17 cellular contexts compared by ENCODE assay signal in genomic region chr10:18158698-18159342, GRCh38. TPM values are rescaled to one million over a fixed set of nuclear protein-coding genes. Genes with fewer than 3 reads are reported as not detected.
DNase-seq lines count a peak whose midpoint lies in the region; ATAC-seq and TF ChIP-seq lines count a peak whose summit lies in the region.
"Had no signal": no experiment of that assay in that cellular context is flagged by ENCODE, and none has a peak within 500 bp of the region (broad histone marks: within the 10 kb centered on the region; RNA-seq: fewer than 3 reads in every experiment).

No MANE protein-coding gene starts in this region.

- H3K27ac Mint-ChIP-seq in effector memory CD8-positive, alpha-beta T cell = no peak overlapping the region
- H3K27ac Mint-ChIP-seq: neural progenitor cell; stimulated activated naive CD8-positive, alpha-beta T cell treated with anti-CD3 and anti-CD28 coated beads, Interleukin-15, amount 100 ng/mL, for 72 hours had no signal

- no peaks in the 10 kb centered on the region for H3K27me3 Mint-ChIP-seq in effector memory CD8-positive, alpha-beta T cell
- H3K27me3 Mint-ChIP-seq: stimulated activated naive CD8-positive, alpha-beta T cell treated with anti-CD3 and anti-CD28 coated beads, Interleukin-15, amount 100 ng/mL, for 72 hours had no signal

- H3K36me3 ChIP-seq in adipocyte (ENCODE audit: control insufficient read depth, insufficient read depth, low read length, severe bottlenecking) (peaks cover 22% of the 10 kb centered on the region), osteoblast (ENCODE audit: insufficient read depth, low read length) (no peaks in the 10 kb centered on the region)
- H3K36me3 ChIP-seq: neural progenitor cell had no signal

- no peaks in the 10 kb centered on the region for H3K36me3 Mint-ChIP-seq in effector memory CD8-positive, alpha-beta T cell (ENCODE audit: insufficient read depth)
- H3K36me3 Mint-ChIP-seq: neural progenitor cell had no signal

- TF ChIP-seq CTCF in foreskin fibroblast (IDR thresholded peaks at IDR 0.05; ENCODE audit: low read depth, low read length) = no peak
- TF ChIP-seq CTCF in osteoblast (IDR thresholded peaks at IDR 0.05; ENCODE audit: extremely low read depth, low read depth, low read length) = no peak

- H3K4me1 Mint-ChIP-seq in effector memory CD8-positive, alpha-beta T cell (ENCODE audit: low read depth in 2 of 2) = no peaks in the 10 kb centered on the region
- H3K4me1 Mint-ChIP-seq: neural progenitor cell; stimulated activated naive CD8-positive, alpha-beta T cell treated with anti-CD3 and anti-CD28 coated beads, Interleukin-15, amount 100 ng/mL, for 72 hours had no signal

- H3K79me2 ChIP-seq in osteoblast (ENCODE audit: insufficient read depth, low read length) = no peaks in the 10 kb centered on the region

- DNase-seq in G401 (ENCODE audit: low spot score) = peak; percentile 71
- DNase-seq in adipocyte (ENCODE audit: low read depth) = peak; percentile 71
- peak; percentile 62 to 82 for DNase-seq in foreskin fibroblast
- no peak for DNase-seq in osteoblast (ENCODE audit: insufficient read length, low spot score, missing footprints)
- DNase-seq in effector memory CD8-positive, alpha-beta T cell = no peak
- no peak for DNase-seq in HK-2 (ENCODE audit: unreplicated experiment)
- DNase-seq in D341Med (ENCODE audit: low spot score) = no peak
- DNase-seq: activated gamma-delta T cell treated with Interleukin-2 at 50 U/mL for 16 hours; H7; NCI-H1417 treated with DMSO at 0.1 percent for 48 hours; NCI-H510A; stimulated activated naive CD8-positive, alpha-beta T cell treated with anti-CD3 and anti-CD28 coated beads, Interleukin-15, amount 100 ng/mL, for 72 hours had no signal

- no peaks in the 10 kb centered on the region for H4K20me1 ChIP-seq in osteoblast (ENCODE audit: insufficient read depth, low read length)

- H3K4me2 ChIP-seq in osteoblast (ENCODE audit: insufficient read depth, low read length) = peak overlapping the region; percentile 10
- H3K4me2 ChIP-seq: neural progenitor cell, smooth muscle cell had no signal

- H2AFZ ChIP-seq in osteoblast (ENCODE audit: low read length) = no peak overlapping the region
- H2AFZ ChIP-seq: neural progenitor cell had no signal

- no peak overlapping the region for H3K27ac ChIP-seq in osteoblast (ENCODE audit: low read depth, low read length)
- H3K27ac ChIP-seq: neural progenitor cell had no signal

- in situ Hi-C loops in G401 (cut with HindIII; ENCODE audit: low sequenced_read_pairs) = no loop called here

- no peak overlapping the region for H3K4me3 Mint-ChIP-seq in effector memory CD8-positive, alpha-beta T cell
- H3K4me3 Mint-ChIP-seq: neural progenitor cell; stimulated activated naive CD8-positive, alpha-beta T cell treated with anti-CD3 and anti-CD28 coated beads, Interleukin-15, amount 100 ng/mL, for 72 hours had no signal

- H3K9ac ChIP-seq in adipocyte (ENCODE audit: low read length) = peak overlapping the region; percentile 79
- H3K9ac ChIP-seq: neural progenitor cell had no signal

- no peak for ATAC-seq in effector memory CD8-positive, alpha-beta T cell (replicated peaks)
- ATAC-seq in HG03039 (IDR thresholded peaks at IDR 0.05; ENCODE audit: unreplicated experiment) = no peak
- ATAC-seq: K562; stimulated activated naive CD8-positive, alpha-beta T cell treated with anti-CD3 and anti-CD28 coated beads, Interleukin-15, amount 100 ng/mL, for 72 hours had no signal

- peaks cover 4% of the 10 kb centered on the region for H3K9me3 ChIP-seq in adipocyte (ENCODE audit: control insufficient read depth, low read length)
- H3K9me3 ChIP-seq in osteoblast (ENCODE audit: low read depth, low read length) = no peaks in the 10 kb centered on the region

- H3K9me3 Mint-ChIP-seq in effector memory CD8-positive, alpha-beta T cell = peaks cover 0 to 2% of the 10 kb centered on the region in 2 donors
- H3K9me3 Mint-ChIP-seq: neural progenitor cell; stimulated activated naive CD8-positive, alpha-beta T cell treated with anti-CD3 and anti-CD28 coated beads, Interleukin-15, amount 100 ng/mL, for 72 hours had no signal

- H3K4me3 ChIP-seq in adipocyte (ENCODE audit: low read length) (peak overlapping the region; percentile 66), foreskin fibroblast (ENCODE audit: low read depth in 1 of 2, low read length in 2 of 2) (peak overlapping the region in 1 of 2 donors; percentile 31), osteoblast (ENCODE audit: insufficient read depth, low read length) (no peak overlapping the region)
- H3K4me3 ChIP-seq: K562, neural progenitor cell, smooth muscle cell had no signal

- H3K4me1 ChIP-seq in adipocyte (ENCODE audit: control insufficient read depth, insufficient read depth, low read length) = peaks cover 43% of the 10 kb centered on the region
- H3K4me1 ChIP-seq in osteoblast (ENCODE audit: insufficient read depth, low read length) = peaks cover 24% of the 10 kb centered on the region
- H3K4me1 ChIP-seq: neural progenitor cell had no signal

- H3K27me3 ChIP-seq in adipocyte (replicated peaks; ENCODE audit: control insufficient read depth, insufficient read depth, low read length) (no peaks in the 10 kb centered on the region), osteoblast (ENCODE audit: insufficient read depth, low read length) (no peaks in the 10 kb centered on the region)
- H3K27me3 ChIP-seq: neural progenitor cell had no signal

RNA-seq across cellular contexts. Expression of gene CACNB2, which starts 18.6 kb away (rescaled TPM):
- total RNA-seq in G401 (2014; rRNA removed; shearing (Covaris generic)) = not detected in 2 replicates
- under 0.01 and 0.88 TPM in 2 replicates for total RNA-seq in osteoblast
- total RNA-seq: K562, OCI-LY7 had no signal

Comparison
In these comparisons a context has a peak if more than half of its experiments do, and no peak if none do; other contexts are left out.
1. DNase-seq: peak in G401 (single experiment), adipocyte (single experiment) and foreskin fibroblast (2 of 2); none in osteoblast (single experiment), effector memory CD8-positive, alpha-beta T cell (0 of 3), HK-2 (single experiment) and D341Med (single experiment).